ENCODE assay signal across 35 cellular contexts in the genomic region with DNA sequence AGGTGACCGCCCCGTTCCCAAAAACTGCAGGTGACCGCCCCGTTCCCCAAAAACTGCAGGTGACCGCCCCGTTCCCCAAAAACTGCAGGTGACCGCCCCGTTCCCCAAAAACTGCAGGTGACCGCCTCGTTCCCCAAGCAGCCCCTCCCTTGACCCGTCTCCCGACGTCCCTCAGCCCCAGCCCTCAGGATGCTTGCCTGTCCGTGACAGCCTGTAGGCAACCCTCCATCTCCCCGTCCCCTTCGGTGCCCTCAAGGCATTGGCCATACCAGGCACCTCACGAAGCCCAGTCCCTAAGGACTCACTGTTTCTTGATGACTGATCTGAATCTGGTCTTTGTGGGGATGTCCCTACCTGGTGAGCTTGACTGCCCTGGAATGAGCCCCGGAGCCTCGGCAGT.
"Had no signal": no experiment of that assay in that cellular context is flagged by ENCODE, and none has a peak within 500 bp of the region (broad histone marks: within the 10 kb centered on the region; RNA-seq: fewer than 3 reads in every experiment).

No MANE protein-coding gene starts in this region.

- H3K36me3 Mint-ChIP-seq: activated naive CD4-positive, alpha-beta T cell treated with anti-CD3 and anti-CD28 coated beads, Interleukin-2, amount 50 U/mL, for 24 hours had no signal

- H3K9me3 ChIP-seq: adrenal gland, body of pancreas, breast epithelium, colonic mucosa, gastrocnemius medialis, heart right ventricle had no signal

- H3K4me3 ChIP-seq: adrenal gland, body of pancreas, breast epithelium, cardiac muscle cell, colonic mucosa, gastrocnemius medialis, heart right ventricle had no signal

- DNase-seq: activated B cell treated with CpG ODN at 0.5 μM for 24 hours; activated CD4-positive, alpha-beta T cell treated with anti-CD3 and anti-CD28 coated beads for 48 hours; activated CD4-positive, alpha-beta T cell treated with anti-CD3 and anti-CD28 coated beads, Interleukin-2, amount 50 U/mL, for 1 hour; activated CD4-positive, alpha-beta T cell treated with anti-CD3 and anti-CD28 coated beads, Interleukin-2, amount 50 U/mL, for 48 hours; activated CD8-positive, alpha-beta memory T cell treated with anti-CD3 and anti-CD28 coated beads, Interleukin-2, amount 10 ng/mL, durations not matched to agents 7 days and 5 days; activated CD8-positive, alpha-beta memory T cell treated with anti-CD3 and anti-CD28 coated beads, Interleukin-2, amount 50 U/mL, for 4 hours; activated CD8-positive, alpha-beta T cell treated with anti-CD3 and anti-CD28 coated beads, Interleukin-2, amount 10 ng/mL, durations not matched to agents 7 days and 5 days; activated effector memory CD4-positive, alpha-beta T cell treated with anti-CD3 and anti-CD28 coated beads, Interleukin-2, amount 50 U/mL, for 16 hours; activated naive CD4-positive, alpha-beta T cell treated with anti-CD3 and anti-CD28 coated beads for 36 hours; activated naive CD8-positive, alpha-beta T cell treated with anti-CD3 and anti-CD28 coated beads for 36 hours; activated naive CD8-positive, alpha-beta T cell treated with anti-CD3 and anti-CD28 coated beads, Interleukin-2, amount 50 U/mL, for 24 hours; activated T-cell treated with anti-CD3 and anti-CD28 coated beads, Interleukin-2, amount 50 U/mL, for 1 hour; activated T-cell treated with anti-CD3 and anti-CD28 coated beads, Interleukin-2, amount 50 U/mL, for 48 hours; adrenal gland; amygdala; aorta; body of pancreas; central memory CD4-positive, alpha-beta T cell; cerebellar nuclear complex; colonic mucosa; effector CD8-positive, alpha-beta T cell; endodermal cell; foreskin keratinocyte; gastrocnemius medialis; heart right ventricle; T1000; WERI-Rb-1 had no signal

- H3K27ac Mint-ChIP-seq: activated B cell treated with CpG ODN at 0.5 μM for 24 hours; activated CD8-positive, alpha-beta memory T cell treated with anti-CD3 and anti-CD28 coated beads, Interleukin-2, amount 10 ng/mL, durations not matched to agents 7 days and 5 days; activated CD8-positive, alpha-beta T cell treated with anti-CD3 and anti-CD28 coated beads, Interleukin-2, amount 10 ng/mL, durations not matched to agents 7 days and 5 days; activated naive CD4-positive, alpha-beta T cell treated with anti-CD3 and anti-CD28 coated beads for 36 hours; activated naive CD4-positive, alpha-beta T cell treated with anti-CD3 and anti-CD28 coated beads, Interleukin-2, amount 50 U/mL, for 24 hours; activated naive CD8-positive, alpha-beta T cell treated with anti-CD3 and anti-CD28 coated beads for 36 hours; activated naive CD8-positive, alpha-beta T cell treated with anti-CD3 and anti-CD28 coated beads, Interleukin-2, amount 50 U/mL, for 24 hours; activated T-helper 1 cell treated with anti-CD3 and anti-CD28 coated beads, Interleukin-12 subunit alpha, Interleukin-12 subunit beta, Interleukin-2, Interleukin-4 antibody, amounts not matched to agents 30 ng/mL and 10 ng/mL and 1 ng/mL, durations not matched to agents 14 hours and 24 hours and 36 hours; activated T-helper 2 cell treated with anti-CD3 and anti-CD28 coated beads, Interferon-gamma antibody, Interleukin-2, Interleukin-4, amounts not matched to agents 10 μg/mL and 5 μg/mL and 100 μg/mL, durations not matched to agents 14 hours and 24 hours and 36 hours; endodermal cell; T-helper 2 cell treated with Interferon-gamma antibody and Interleukin-4, amounts not matched to agents 5 μg/mL and 100 μg/mL, for 36 hours had no signal

- H3K4me3 Mint-ChIP-seq: activated B cell treated with CpG ODN at 0.5 μM for 24 hours; activated CD8-positive, alpha-beta memory T cell treated with anti-CD3 and anti-CD28 coated beads, Interleukin-2, amount 10 ng/mL, durations not matched to agents 7 days and 5 days; activated CD8-positive, alpha-beta T cell treated with anti-CD3 and anti-CD28 coated beads, Interleukin-2, amount 10 ng/mL, durations not matched to agents 7 days and 5 days; activated naive CD4-positive, alpha-beta T cell treated with anti-CD3 and anti-CD28 coated beads for 36 hours; activated naive CD4-positive, alpha-beta T cell treated with anti-CD3 and anti-CD28 coated beads, Interleukin-2, amount 50 U/mL, for 24 hours; activated naive CD8-positive, alpha-beta T cell treated with anti-CD3 and anti-CD28 coated beads for 36 hours; activated naive CD8-positive, alpha-beta T cell treated with anti-CD3 and anti-CD28 coated beads, Interleukin-2, amount 50 U/mL, for 24 hours; activated T-helper 1 cell treated with anti-CD3 and anti-CD28 coated beads, Interleukin-12 subunit alpha, Interleukin-12 subunit beta, Interleukin-2, Interleukin-4 antibody, amounts not matched to agents 30 ng/mL and 10 ng/mL and 1 ng/mL, durations not matched to agents 14 hours and 24 hours and 36 hours; endodermal cell; T-helper 2 cell treated with Interferon-gamma antibody and Interleukin-4, amounts not matched to agents 5 μg/mL and 100 μg/mL, for 36 hours had no signal

- H3K27ac ChIP-seq: adrenal gland, breast epithelium, cardiac muscle cell, colonic mucosa, foreskin keratinocyte, gastrocnemius medialis, heart right ventricle, WERI-Rb-1 had no signal

- H3K27me3 Mint-ChIP-seq: activated B cell treated with CpG ODN at 0.5 μM for 24 hours; activated CD8-positive, alpha-beta memory T cell treated with anti-CD3 and anti-CD28 coated beads, Interleukin-2, amount 10 ng/mL, durations not matched to agents 7 days and 5 days; activated naive CD4-positive, alpha-beta T cell treated with anti-CD3 and anti-CD28 coated beads, Interleukin-2, amount 50 U/mL, for 24 hours; activated naive CD8-positive, alpha-beta T cell treated with anti-CD3 and anti-CD28 coated beads for 36 hours; activated naive CD8-positive, alpha-beta T cell treated with anti-CD3 and anti-CD28 coated beads, Interleukin-2, amount 50 U/mL, for 24 hours had no signal

- H3K9me3 Mint-ChIP-seq: activated B cell treated with CpG ODN at 0.5 μM for 24 hours; activated naive CD4-positive, alpha-beta T cell treated with anti-CD3 and anti-CD28 coated beads for 36 hours; activated naive CD4-positive, alpha-beta T cell treated with anti-CD3 and anti-CD28 coated beads, Interleukin-2, amount 50 U/mL, for 24 hours; activated naive CD8-positive, alpha-beta T cell treated with anti-CD3 and anti-CD28 coated beads for 36 hours; activated naive CD8-positive, alpha-beta T cell treated with anti-CD3 and anti-CD28 coated beads, Interleukin-2, amount 50 U/mL, for 24 hours; activated T-helper 1 cell treated with anti-CD3 and anti-CD28 coated beads, Interleukin-12 subunit alpha, Interleukin-12 subunit beta, Interleukin-2, Interleukin-4 antibody, amounts not matched to agents 30 ng/mL and 10 ng/mL and 1 ng/mL, durations not matched to agents 14 hours and 24 hours and 36 hours; activated T-helper 2 cell treated with anti-CD3 and anti-CD28 coated beads, Interferon-gamma antibody, Interleukin-2, Interleukin-4, amounts not matched to agents 10 μg/mL and 5 μg/mL and 100 μg/mL, durations not matched to agents 14 hours and 24 hours and 36 hours; endodermal cell; T-helper 2 cell treated with Interferon-gamma antibody and Interleukin-4, amounts not matched to agents 5 μg/mL and 100 μg/mL, for 36 hours had no signal

- H3K4me1 Mint-ChIP-seq: activated B cell treated with CpG ODN at 0.5 μM for 24 hours; activated CD8-positive, alpha-beta memory T cell treated with anti-CD3 and anti-CD28 coated beads, Interleukin-2, amount 10 ng/mL, durations not matched to agents 7 days and 5 days; activated naive CD4-positive, alpha-beta T cell treated with anti-CD3 and anti-CD28 coated beads, Interleukin-2, amount 50 U/mL, for 24 hours; activated naive CD8-positive, alpha-beta T cell treated with anti-CD3 and anti-CD28 coated beads for 36 hours; activated naive CD8-positive, alpha-beta T cell treated with anti-CD3 and anti-CD28 coated beads, Interleukin-2, amount 50 U/mL, for 24 hours; endodermal cell had no signal

- H3K4me1 ChIP-seq: breast epithelium, colonic mucosa had no signal

- H3K36me3 ChIP-seq: breast epithelium, cardiac muscle cell, colonic mucosa, gastrocnemius medialis had no signal

- ATAC-seq: activated CD4-positive, CD25-positive, alpha-beta regulatory T cell treated with anti-CD3 and anti-CD28 coated beads, Interleukin-2, amount 50 U/mL, for 24 hours; activated CD8-positive, alpha-beta memory T cell treated with anti-CD3 and anti-CD28 coated beads, Interleukin-2, amount 10 ng/mL, durations not matched to agents 7 days and 5 days; activated CD8-positive, alpha-beta T cell treated with anti-CD3 and anti-CD28 coated beads, Interleukin-2, amount 10 ng/mL, durations not matched to agents 7 days and 5 days; activated naive CD8-positive, alpha-beta T cell treated with anti-CD3 and anti-CD28 coated beads, Interleukin-2, amount 50 U/mL, for 24 hours; body of pancreas; esophagus mucosa; foreskin keratinocyte; gastrocnemius medialis; heart right ventricle had no signal

- H3K27me3 ChIP-seq: adrenal gland, body of pancreas, breast epithelium, cardiac muscle cell, colonic mucosa, foreskin keratinocyte, gastrocnemius medialis, heart right ventricle had no signal
